Comparison of ENCODE assay signal across 9 cellular contexts in the genomic region with DNA sequence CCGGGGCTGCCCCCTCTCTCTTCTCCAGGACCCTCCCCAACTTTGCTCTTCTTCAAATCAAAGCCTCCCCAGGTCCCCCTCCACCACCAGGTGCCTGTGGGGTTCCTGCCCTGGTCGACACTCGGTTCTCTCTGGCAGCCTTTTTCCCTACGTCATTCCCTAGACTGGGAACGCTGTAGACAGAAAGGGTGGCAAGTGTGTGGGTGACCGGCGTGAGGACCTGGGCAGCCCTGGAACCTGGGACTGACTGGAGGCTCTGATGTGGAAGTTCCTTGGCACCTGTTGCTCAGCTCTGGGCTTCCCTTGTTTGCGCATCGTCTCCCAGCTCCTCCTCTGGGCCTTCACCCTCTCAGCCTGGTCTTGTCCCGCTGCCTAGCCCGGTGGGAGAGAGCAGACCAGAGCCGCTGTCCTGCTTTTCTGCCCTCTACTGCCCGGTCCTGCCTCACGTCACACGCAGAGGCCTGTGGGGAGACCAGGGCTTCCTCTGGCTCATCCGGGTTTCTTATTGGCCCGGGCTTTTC. TPM values are rescaled to one million over a fixed set of nuclear protein-coding genes. Genes with fewer than 3 reads are reported as not detected.
DNase-seq lines count a peak whose midpoint lies in the region; ATAC-seq and TF ChIP-seq lines count a peak whose summit lies in the region.
"Had no signal": no experiment of that assay in that cellular context is flagged by ENCODE, and none has a peak within 500 bp of the region (broad histone marks: within the 10 kb centered on the region; RNA-seq: fewer than 3 reads in every experiment).

No MANE protein-coding gene starts in this region.

- DNase-seq in cardiac muscle cell (ENCODE audit: low read depth in 1 of 2, low spot score in 1 of 2) (no peak), Right ventricle myocardium inferior (ENCODE audit: missing footprints) (no peak), type B pancreatic cell (ENCODE audit: extremely low spot score, unreplicated experiment) (no peak), C1 segment of cervical spinal cord (lab: John Stamatoyannopoulos, UW) (no peak)
- no peak for DNase-seq in activated CD8-positive, alpha-beta T cell treated with anti-CD3 and anti-CD28 coated beads for 36 hours
- DNase-seq: NCI-H1105 treated with DMSO at 0.1 percent for 48 hours had no signal

- H3K4me3 ChIP-seq in cardiac muscle cell: peak overlapping the region; percentile 68
- H3K4me3 ChIP-seq in iPS-20b (ENCODE audit: low read length): peak overlapping the region; percentile 93

- intact Hi-C loops in Right ventricle myocardium inferior (cut with DNase I): no loop called here
- intact Hi-C loops in activated CD8-positive, alpha-beta T cell treated with anti-CD3 and anti-CD28 coated beads for 36 hours (cut with micrococcal nuclease): no loop called here

- H3K9me3 ChIP-seq in cardiac muscle cell (ENCODE audit: low read depth) (no peaks in the 10 kb centered on the region), iPS-20b (ENCODE audit: insufficient read depth, low read depth, low read length) (no peaks in the 10 kb centered on the region)

- H3K4me1 Mint-ChIP-seq in activated CD8-positive, alpha-beta T cell treated with anti-CD3 and anti-CD28 coated beads for 36 hours (ENCODE audit: low read depth): peaks cover 51% of the 10 kb centered on the region
- peaks cover 9% of the 10 kb centered on the region for H3K4me1 Mint-ChIP-seq in type B pancreatic cell (ENCODE audit: unreplicated experiment)

- ATAC-seq in Right ventricle myocardium inferior (no peak), HG02759 (IDR thresholded peaks at IDR 0.05; ENCODE audit: unreplicated experiment) (no peak), GM18511 (IDR thresholded peaks at IDR 0.05; ENCODE audit: unreplicated experiment) (no peak)
- peak; percentile 5 for ATAC-seq in activated CD8-positive, alpha-beta T cell treated with anti-CD3 and anti-CD28 coated beads for 36 hours

- no peaks in the 10 kb centered on the region for H3K27me3 Mint-ChIP-seq in activated CD8-positive, alpha-beta T cell treated with anti-CD3 and anti-CD28 coated beads for 36 hours
- no peaks in the 10 kb centered on the region for H3K27me3 Mint-ChIP-seq in type B pancreatic cell

- no peaks in the 10 kb centered on the region for H3K27me3 ChIP-seq in cardiac muscle cell
- no peaks in the 10 kb centered on the region for H3K27me3 ChIP-seq in iPS-20b (ENCODE audit: insufficient read depth, low read length)

- TF ChIP-seq CTCF in cardiac muscle cell (IDR thresholded peaks at IDR 0.05; ENCODE audit: low read depth, low read length) (no peak), type B pancreatic cell (conservative IDR thresholded peaks at IDR 0.05) (no peak)
- TF ChIP-seq CTCF in activated CD8-positive, alpha-beta T cell treated with anti-CD3 and anti-CD28 coated beads for 36 hours (IDR thresholded peaks at IDR 0.05): no peak

- peak overlapping the region; percentile 99 for H3K27ac Mint-ChIP-seq in activated CD8-positive, alpha-beta T cell treated with anti-CD3 and anti-CD28 coated beads for 36 hours
- H3K27ac Mint-ChIP-seq in type B pancreatic cell: peak overlapping the region; percentile 83

- CTCF ChIA-PET in activated CD8-positive, alpha-beta T cell treated with anti-CD3 and anti-CD28 coated beads for 36 hours (lab: Charles Lee): interaction anchor here (0.8 to 15.4 kb wide), 6 partner anchors 8 to 30 kb away, joined by 3 to 257 read pairs (median 7); a partner anchor contains a TSS

- H3K27ac ChIP-seq in cardiac muscle cell (no peak overlapping the region), iPS-20b (ENCODE audit: low read length) (no peak overlapping the region)

- H3K36me3 ChIP-seq in cardiac muscle cell (peaks cover 8% of the 10 kb centered on the region), iPS-20b (ENCODE audit: insufficient read depth, low read depth, low read length) (peaks cover 64% of the 10 kb centered on the region)

- H3K9ac ChIP-seq in iPS-20b (ENCODE audit: low read depth, low read length): peak overlapping the region; percentile 91

- H3K36me3 Mint-ChIP-seq in activated CD8-positive, alpha-beta T cell treated with anti-CD3 and anti-CD28 coated beads for 36 hours (ENCODE audit: low read depth): peaks cover 58% of the 10 kb centered on the region
- peaks cover 5% of the 10 kb centered on the region for H3K36me3 Mint-ChIP-seq in type B pancreatic cell

- POLR2A ChIA-PET in activated CD8-positive, alpha-beta T cell treated with anti-CD3 and anti-CD28 coated beads for 36 hours (lab: Charles Lee): interaction anchor here (0.7 to 11.2 kb wide), 13 partner anchors 12 to 151 kb away, joined by 3 to 190 read pairs (median 4); a partner anchor contains a TSS

- peak overlapping the region; percentile 97 for H3K4me3 Mint-ChIP-seq in activated CD8-positive, alpha-beta T cell treated with anti-CD3 and anti-CD28 coated beads for 36 hours
- H3K4me3 Mint-ChIP-seq in type B pancreatic cell: peak overlapping the region; percentile 92

- H3K4me1 ChIP-seq in cardiac muscle cell (ENCODE audit: low read depth): peaks cover 11% of the 10 kb centered on the region
- H3K4me1 ChIP-seq in iPS-20b (ENCODE audit: insufficient read depth, low read length): no peaks in the 10 kb centered on the region; the same call in 1 of the 2 replicates

- H3K9me3 Mint-ChIP-seq in activated CD8-positive, alpha-beta T cell treated with anti-CD3 and anti-CD28 coated beads for 36 hours: no peaks in the 10 kb centered on the region
- H3K9me3 Mint-ChIP-seq in type B pancreatic cell: no peaks in the 10 kb centered on the region

RNA-seq across cellular contexts. Expression of a gene that starts 1.3 kb away (rescaled TPM):
- total RNA-seq in cardiac muscle cell: 14.4 and 78.2 TPM in 2 replicates
- polyA plus RNA-seq in cardiac muscle cell: 18.1 and 73.1 TPM in 2 replicates
- 7.0 TPM for total RNA-seq in Right ventricle myocardium inferior
- total RNA-seq in activated CD8-positive, alpha-beta T cell treated with anti-CD3 and anti-CD28 coated beads for 36 hours: 100 to 1,000 TPM; 190 to 200 TPM
- total RNA-seq in type B pancreatic cell (ENCODE audit: low replicate concordance): 35.9 and 91.4 TPM in 2 replicates

RNA-seq across cellular contexts. Expression of a gene that starts 1.5 kb away (rescaled TPM):
- 174 and 175 TPM in 2 replicates for total RNA-seq in cardiac muscle cell
- 124 and 137 TPM in 2 replicates for polyA plus RNA-seq in cardiac muscle cell
- total RNA-seq in Right ventricle myocardium inferior: 26.3 TPM
- 10 to 100 TPM; 17.8 to 18.2 TPM for total RNA-seq in activated CD8-positive, alpha-beta T cell treated with anti-CD3 and anti-CD28 coated beads for 36 hours
- total RNA-seq in type B pancreatic cell (ENCODE audit: low replicate concordance): 38.5 and 41.0 TPM in 2 replicates

RNA-seq across cellular contexts. Expression of a gene that starts 10.5 kb away (rescaled TPM):
- total RNA-seq in cardiac muscle cell (39.9 and 63.3 TPM in 2 replicates), Right ventricle myocardium inferior (13.7 TPM), type B pancreatic cell (ENCODE audit: low replicate concordance) (40.2 and 46.0 TPM in 2 replicates)
- polyA plus RNA-seq in cardiac muscle cell: 62.0 TPM in 2 replicates
- 100 to 1,000 TPM; 115 to 117 TPM for total RNA-seq in activated CD8-positive, alpha-beta T cell treated with anti-CD3 and anti-CD28 coated beads for 36 hours

RNA-seq across cellular contexts. Expression of a gene that starts 38.5 kb away (rescaled TPM):
- 7.1 and 11.8 TPM in 2 replicates for total RNA-seq in cardiac muscle cell
- polyA plus RNA-seq in cardiac muscle cell: 7.1 and 11.4 TPM in 2 replicates
- total RNA-seq in Right ventricle myocardium inferior: 0.49 TPM
- total RNA-seq in activated CD8-positive, alpha-beta T cell treated with anti-CD3 and anti-CD28 coated beads for 36 hours: 1 to 10 TPM; 1.2 to 1.8 TPM
- 0.90 and 3.2 TPM in 2 replicates for total RNA-seq in type B pancreatic cell (ENCODE audit: low replicate concordance)
